ENCODE assay signal across 1 cellular context in genomic region chr1:191588905-191589304, GRCh38.
TF ChIP-seq lines count a peak whose summit lies in the region.

No MANE protein-coding gene starts in this region.

TF ChIP-seq in WTC11, 78 proteins besides CTCF, POLR2A, EP300 and RAD21 (continued from another document):
- TF ChIP-seq, protein P1, sequence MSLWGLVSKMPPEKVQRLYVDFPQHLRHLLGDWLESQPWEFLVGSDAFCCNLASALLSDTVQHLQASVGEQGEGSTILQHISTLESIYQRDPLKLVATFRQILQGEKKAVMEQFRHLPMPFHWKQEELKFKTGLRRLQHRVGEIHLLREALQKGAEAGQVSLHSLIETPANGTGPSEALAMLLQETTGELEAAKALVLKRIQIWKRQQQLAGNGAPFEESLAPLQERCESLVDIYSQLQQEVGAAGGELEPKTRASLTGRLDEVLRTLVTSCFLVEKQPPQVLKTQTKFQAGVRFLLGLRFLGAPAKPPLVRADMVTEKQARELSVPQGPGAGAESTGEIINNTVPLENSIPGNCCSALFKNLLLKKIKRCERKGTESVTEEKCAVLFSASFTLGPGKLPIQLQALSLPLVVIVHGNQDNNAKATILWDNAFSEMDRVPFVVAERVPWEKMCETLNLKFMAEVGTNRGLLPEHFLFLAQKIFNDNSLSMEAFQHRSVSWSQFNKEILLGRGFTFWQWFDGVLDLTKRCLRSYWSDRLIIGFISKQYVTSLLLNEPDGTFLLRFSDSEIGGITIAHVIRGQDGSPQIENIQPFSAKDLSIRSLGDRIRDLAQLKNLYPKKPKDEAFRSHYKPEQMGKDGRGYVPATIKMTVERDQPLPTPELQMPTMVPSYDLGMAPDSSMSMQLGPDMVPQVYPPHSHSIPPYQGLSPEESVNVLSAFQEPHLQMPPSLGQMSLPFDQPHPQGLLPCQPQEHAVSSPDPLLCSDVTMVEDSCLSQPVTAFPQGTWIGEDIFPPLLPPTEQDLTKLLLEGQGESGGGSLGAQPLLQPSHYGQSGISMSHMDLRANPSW (CRISPR knock-in tag; conservative IDR thresholded peaks at IDR 0.05; ENCODE audit: low read depth), result no peak
- TF ChIP-seq ZNF138 (CRISPR knock-in tag; conservative IDR thresholded peaks at IDR 0.05) (no peak), TCF7 (CRISPR knock-in tag; IDR thresholded peaks at IDR 0.05; ENCODE audit: low read depth) (no peak), PREB (CRISPR knock-in tag; IDR thresholded peaks at IDR 0.05; ENCODE audit: borderline replicate concordance) (no peak), CBFB (CRISPR knock-in tag; IDR thresholded peaks at IDR 0.05; ENCODE audit: low read depth) (no peak), ELF4 (CRISPR knock-in tag; IDR thresholded peaks at IDR 0.05; ENCODE audit: low read depth) (no peak), ZSCAN18 (CRISPR knock-in tag; IDR thresholded peaks at IDR 0.05) (no peak), RELA (CRISPR knock-in tag; IDR thresholded peaks at IDR 0.05; ENCODE audit: borderline replicate concordance) (no peak), NFYB (CRISPR knock-in tag; conservative IDR thresholded peaks at IDR 0.05; ENCODE audit: low read depth) (no peak)
- TF ChIP-seq, protein P2, sequence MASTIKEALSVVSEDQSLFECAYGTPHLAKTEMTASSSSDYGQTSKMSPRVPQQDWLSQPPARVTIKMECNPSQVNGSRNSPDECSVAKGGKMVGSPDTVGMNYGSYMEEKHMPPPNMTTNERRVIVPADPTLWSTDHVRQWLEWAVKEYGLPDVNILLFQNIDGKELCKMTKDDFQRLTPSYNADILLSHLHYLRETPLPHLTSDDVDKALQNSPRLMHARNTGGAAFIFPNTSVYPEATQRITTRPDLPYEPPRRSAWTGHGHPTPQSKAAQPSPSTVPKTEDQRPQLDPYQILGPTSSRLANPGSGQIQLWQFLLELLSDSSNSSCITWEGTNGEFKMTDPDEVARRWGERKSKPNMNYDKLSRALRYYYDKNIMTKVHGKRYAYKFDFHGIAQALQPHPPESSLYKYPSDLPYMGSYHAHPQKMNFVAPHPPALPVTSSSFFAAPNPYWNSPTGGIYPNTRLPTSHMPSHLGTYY (CRISPR knock-in tag; IDR thresholded peaks at IDR 0.05), result no peak
